In genomic region chr3:151764699-151765098, GRCh38 we compare ENCODE assay signal across 4 cellular contexts. TPM values are rescaled to one million over a fixed set of nuclear protein-coding genes. Genes with fewer than 3 reads are reported as not detected.
"Had no signal": no experiment of that assay in that cellular context is flagged by ENCODE, and none has a peak within 500 bp of the region (broad histone marks: within the 10 kb centered on the region; RNA-seq: fewer than 3 reads in every experiment).

No MANE protein-coding gene starts in this region.

RNA-seq across cellular contexts. Expression of gene AADACL2, which starts 31.0 kb away (rescaled TPM):
- total RNA-seq: LHCN-M2, M059J, MCF 10A, NCI-H460 had no signal

RNA-seq across cellular contexts. Expression of gene AADAC, which starts 49.2 kb away (rescaled TPM):
- total RNA-seq: LHCN-M2, MCF 10A had no signal
